Comparison of ENCODE assay signal across 8 cellular contexts in the genomic region with DNA sequence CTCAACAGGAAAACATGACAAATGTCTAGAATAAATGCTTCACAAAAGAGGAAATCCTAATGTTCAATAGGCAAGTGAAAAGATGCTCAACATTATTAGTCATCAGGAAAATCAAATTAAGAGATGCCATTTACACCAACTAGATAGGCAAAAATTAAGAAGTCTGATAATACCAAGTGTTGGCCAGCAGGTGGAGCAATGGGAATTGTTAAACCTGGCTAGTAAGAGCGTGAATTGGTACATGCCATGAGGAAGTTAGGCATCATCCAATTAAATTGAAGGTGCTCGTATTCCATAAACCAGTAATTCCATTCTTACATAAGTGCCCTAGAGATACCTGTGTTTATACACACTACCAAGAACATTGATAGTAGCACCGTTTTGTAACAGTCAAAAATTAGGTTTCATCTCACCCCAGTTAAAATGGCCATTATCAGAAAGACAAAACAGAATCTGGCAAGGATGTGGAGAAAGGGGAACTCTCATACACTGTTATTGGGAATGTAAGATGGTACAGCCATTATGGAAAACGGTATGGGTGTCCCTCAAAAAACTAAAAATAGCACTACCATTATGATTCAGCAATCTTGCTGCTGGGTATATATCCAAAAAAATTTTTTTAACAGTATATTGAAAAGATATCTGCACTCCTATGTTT. TPM values are rescaled to one million over a fixed set of nuclear protein-coding genes. Genes with fewer than 3 reads are reported as not detected.
A peak's percentile ranks its signal among the peaks of the same experiment; 100 is the strongest.
DNase-seq lines count a peak whose midpoint lies in the region; ATAC-seq and TF ChIP-seq lines count a peak whose summit lies in the region.

No MANE protein-coding gene starts in this region.

- DNase-seq in activated gamma-delta T cell treated with Interleukin-2 at 50 U/mL for 16 hours, result peak; percentile 51
- DNase-seq in activated gamma-delta T cell (lab: John Stamatoyannopoulos, UW), result no peak
- DNase-seq in NCI-H2029 treated with DMSO at 0.1 percent for 48 hours (lab: John Stamatoyannopoulos, UW), result peak; percentile 14
- peak; percentile 15 for DNase-seq in T-helper 22 cell (ENCODE audit: low read depth)
- peak; percentile 86 for DNase-seq in choroid plexus epithelial cell (ENCODE audit: low read depth)
- DNase-seq in lower lobe of right lung, result no peak
- peak; percentile 79 for DNase-seq in superior temporal gyrus (ENCODE audit: extremely low spot score)

- no peaks in the 10 kb centered on the region for H3K27me3 ChIP-seq in lower lobe of right lung (ENCODE audit: low read depth)

- H3K4me1 ChIP-seq in lower lobe of right lung, result no peaks in the 10 kb centered on the region

- no peak overlapping the region for H3K27ac ChIP-seq in lower lobe of right lung

- TF ChIP-seq CTCF in choroid plexus epithelial cell (conservative IDR thresholded peaks at IDR 0.05; ENCODE audit: low read depth, low read length) (peak; percentile 58), lower lobe of right lung (IDR thresholded peaks at IDR 0.05) (peak; percentile 56)

- intact Hi-C loops in lower lobe of right lung (cut with DNase I), result no loop called here

- H3K36me3 ChIP-seq in lower lobe of right lung, result no peaks in the 10 kb centered on the region

- H3K4me3 ChIP-seq in choroid plexus epithelial cell (ENCODE audit: low read depth, low read length) (no peak overlapping the region), lower lobe of right lung (no peak overlapping the region)

- no peaks in the 10 kb centered on the region for H3K9me3 ChIP-seq in lower lobe of right lung

- ATAC-seq in HG02763 (IDR thresholded peaks at IDR 0.05; ENCODE audit: unreplicated experiment) (peak; percentile 80), lower lobe of right lung (peak; percentile 67 to 76)

RNA-seq across cellular contexts. Expression of gene ZCCHC18, which starts 14.0 kb away (rescaled TPM):
- total RNA-seq in lower lobe of right lung, result 0.24 TPM

RNA-seq across cellular contexts. Expression of gene TMSB15C, which starts 22.2 kb away (rescaled TPM):
- total RNA-seq in lower lobe of right lung, result 1.2 TPM

RNA-seq across cellular contexts. Expression of gene H2BW2, which starts 58.5 kb away (rescaled TPM):
- not detected for total RNA-seq in lower lobe of right lung

RNA-seq across cellular contexts. Expression of gene SLC25A53, which starts 58.5 kb away (rescaled TPM):
- total RNA-seq in lower lobe of right lung, result 13.4 TPM

Comparison
In these comparisons a context has a peak if more than half of its experiments do, and no peak if none do; other contexts are left out.
1. DNase-seq: peak in activated gamma-delta T cell treated with Interleukin-2 at 50 U/mL for 16 hours (single experiment), NCI-H2029 treated with DMSO at 0.1 percent for 48 hours (single experiment), T-helper 22 cell (single experiment), choroid plexus epithelial cell (single experiment) and superior temporal gyrus (single experiment); none in activated gamma-delta T cell (single experiment) and lower lobe of right lung (single experiment).